In genomic region chr15:65772909-65773308, GRCh38 we compare ENCODE assay signal across 15 cellular contexts. TPM values are rescaled to one million over a fixed set of nuclear protein-coding genes. Genes with fewer than 3 reads are reported as not detected.
A peak's percentile ranks its signal among the peaks of the same experiment; 100 is the strongest.
DNase-seq lines count a peak whose midpoint lies in the region; ATAC-seq and TF ChIP-seq lines count a peak whose summit lies in the region.
"Had no signal": no experiment of that assay in that cellular context is flagged by ENCODE, and none has a peak within 500 bp of the region (broad histone marks: within the 10 kb centered on the region; RNA-seq: fewer than 3 reads in every experiment).

No MANE protein-coding gene starts in this region.

- peak overlapping the region; percentile 9 for H3K4me3 Mint-ChIP-seq in activated CD8-positive, alpha-beta memory T cell treated with anti-CD3 and anti-CD28 coated beads, Interleukin-2, amount 10 ng/mL, durations not matched to agents 7 days and 5 days
- peak overlapping the region; percentile 45 for H3K4me3 Mint-ChIP-seq in activated T-helper 17 cell treated with anti-CD3 and anti-CD28 coated beads, Interleukin-2, amount 50 U/mL, for 72 hours
- peak overlapping the region; percentile 72 for H3K4me3 Mint-ChIP-seq in natural killer cell treated with Interleukin-12 subunit alpha and Interleukin-12 subunit beta and Interleukin-15 and Interleukin-18, amount 100 ng/mL, for 72 hours

- CTCF ChIA-PET in activated CD8-positive, alpha-beta memory T cell treated with anti-CD3 and anti-CD28 coated beads, Interleukin-2, amount 10 ng/mL, durations not matched to agents 7 days and 5 days (lab: Charles Lee): interaction anchor here (0.7 to 0.9 kb wide), 2 partner anchors 60 to 134 kb away, joined by 4 to 5 read pairs; no protein-coding TSS in a partner anchor

- peak overlapping the region; percentile 79 for H3K27ac Mint-ChIP-seq in activated CD8-positive, alpha-beta memory T cell treated with anti-CD3 and anti-CD28 coated beads, Interleukin-2, amount 10 ng/mL, durations not matched to agents 7 days and 5 days
- peak overlapping the region; percentile 56 for H3K27ac Mint-ChIP-seq in activated T-helper 17 cell treated with anti-CD3 and anti-CD28 coated beads, Interleukin-2, amount 50 U/mL, for 72 hours
- H3K27ac Mint-ChIP-seq in natural killer cell treated with Interleukin-12 subunit alpha and Interleukin-12 subunit beta and Interleukin-15 and Interleukin-18, amount 100 ng/mL, for 72 hours: peak overlapping the region; percentile 73 to 80

- no peaks in the 10 kb centered on the region for H3K27me3 Mint-ChIP-seq in activated CD8-positive, alpha-beta memory T cell treated with anti-CD3 and anti-CD28 coated beads, Interleukin-2, amount 10 ng/mL, durations not matched to agents 7 days and 5 days
- no peaks in the 10 kb centered on the region for H3K27me3 Mint-ChIP-seq in activated T-helper 17 cell treated with anti-CD3 and anti-CD28 coated beads, Interleukin-2, amount 50 U/mL, for 72 hours
- H3K27me3 Mint-ChIP-seq in natural killer cell treated with Interleukin-12 subunit alpha and Interleukin-12 subunit beta and Interleukin-15 and Interleukin-18, amount 100 ng/mL, for 72 hours: no peaks in the 10 kb centered on the region

- H3K9me3 ChIP-seq in ascending aorta: no peaks in the 10 kb centered on the region
- H3K9me3 ChIP-seq: A549, gastroesophageal sphincter, psoas muscle had no signal

- peak; percentile 55 for DNase-seq in activated CD8-positive, alpha-beta memory T cell treated with anti-CD3 and anti-CD28 coated beads, Interleukin-2, amount 10 ng/mL, durations not matched to agents 7 days and 5 days
- DNase-seq in activated CD8-positive, alpha-beta memory T cell treated with anti-CD3 and anti-CD28 coated beads for 24 hours: no peak
- no peak for DNase-seq in natural killer cell treated with Interleukin-12 subunit alpha and Interleukin-12 subunit beta and Interleukin-15 and Interleukin-18, amount 100 ng/mL, for 72 hours (ENCODE audit: low spot score)
- DNase-seq in amniotic stem cell (lab: John Stamatoyannopoulos, UW) (no peak), ascending aorta (ENCODE audit: low spot score in 2 of 2) (no peak)
- no peak for DNase-seq in stimulated activated CD4-positive, alpha-beta T cell treated with anti-CD3 and anti-CD28 coated beads, Interleukin-4, amount 100 ng/mL, for 4 hours
- DNase-seq: activated CD4-positive, alpha-beta T cell treated with anti-CD3 and anti-CD28 coated beads for 4 hours; NCI-H187 treated with DMSO at 0.1 percent for 48 hours; NCI-H510A treated with DMSO at 0.1 percent for 48 hours; psoas muscle; T-helper 9 cell had no signal

- H3K4me1 ChIP-seq in ascending aorta: no peaks in the 10 kb centered on the region
- H3K4me1 ChIP-seq: A549, psoas muscle had no signal

- H3K27ac ChIP-seq in ascending aorta: no peak overlapping the region
- H3K27ac ChIP-seq: A549, gastroesophageal sphincter, psoas muscle had no signal

- H3K27me3 ChIP-seq in ascending aorta: no peaks in the 10 kb centered on the region
- H3K27me3 ChIP-seq: gastroesophageal sphincter had no signal

- no peak for TF ChIP-seq CTCF in ascending aorta (IDR thresholded peaks at IDR 0.05)

- no peak overlapping the region for H3K4me3 ChIP-seq in ascending aorta
- H3K4me3 ChIP-seq: A549, gastroesophageal sphincter, psoas muscle had no signal

- peak; percentile 76 for ATAC-seq in activated CD8-positive, alpha-beta memory T cell treated with anti-CD3 and anti-CD28 coated beads, Interleukin-2, amount 10 ng/mL, durations not matched to agents 7 days and 5 days
- peak; percentile 21 for ATAC-seq in GM18870 (IDR thresholded peaks at IDR 0.05; ENCODE audit: unreplicated experiment)
- ATAC-seq in activated T-helper 17 cell treated with anti-CD3 and anti-CD28 coated beads, Interleukin-2, amount 50 U/mL, for 72 hours (replicated peaks): peak; percentile 51
- ATAC-seq in natural killer cell treated with Interleukin-12 subunit alpha and Interleukin-12 subunit beta and Interleukin-15 and Interleukin-18, amount 100 ng/mL, for 72 hours: peak; percentile 68 to 80
- ATAC-seq: A549, gastroesophageal sphincter, psoas muscle had no signal

- no peaks in the 10 kb centered on the region for H3K9me3 Mint-ChIP-seq in activated CD8-positive, alpha-beta memory T cell treated with anti-CD3 and anti-CD28 coated beads, Interleukin-2, amount 10 ng/mL, durations not matched to agents 7 days and 5 days (ENCODE audit: low read depth)
- no peaks in the 10 kb centered on the region for H3K9me3 Mint-ChIP-seq in activated T-helper 17 cell treated with anti-CD3 and anti-CD28 coated beads, Interleukin-2, amount 50 U/mL, for 72 hours
- H3K9me3 Mint-ChIP-seq in natural killer cell treated with Interleukin-12 subunit alpha and Interleukin-12 subunit beta and Interleukin-15 and Interleukin-18, amount 100 ng/mL, for 72 hours: no peaks in the 10 kb centered on the region

- H3K36me3 ChIP-seq in ascending aorta: peaks cover 0 to 3% of the 10 kb centered on the region in 2 donors
- H3K36me3 ChIP-seq: gastroesophageal sphincter had no signal

- peaks cover 43% of the 10 kb centered on the region for H3K4me1 Mint-ChIP-seq in activated CD8-positive, alpha-beta memory T cell treated with anti-CD3 and anti-CD28 coated beads, Interleukin-2, amount 10 ng/mL, durations not matched to agents 7 days and 5 days
- peaks cover 35% of the 10 kb centered on the region for H3K4me1 Mint-ChIP-seq in activated T-helper 17 cell treated with anti-CD3 and anti-CD28 coated beads, Interleukin-2, amount 50 U/mL, for 72 hours
- peaks cover 37 to 43% of the 10 kb centered on the region in 2 donors for H3K4me1 Mint-ChIP-seq in natural killer cell treated with Interleukin-12 subunit alpha and Interleukin-12 subunit beta and Interleukin-15 and Interleukin-18, amount 100 ng/mL, for 72 hours (ENCODE audit: low read depth in 2 of 2)

- H3K36me3 Mint-ChIP-seq in activated CD8-positive, alpha-beta memory T cell treated with anti-CD3 and anti-CD28 coated beads, Interleukin-2, amount 10 ng/mL, durations not matched to agents 7 days and 5 days: peaks cover 35% of the 10 kb centered on the region
- peaks cover 49% of the 10 kb centered on the region for H3K36me3 Mint-ChIP-seq in activated T-helper 17 cell treated with anti-CD3 and anti-CD28 coated beads, Interleukin-2, amount 50 U/mL, for 72 hours (ENCODE audit: low read depth)
- H3K36me3 Mint-ChIP-seq in natural killer cell treated with Interleukin-12 subunit alpha and Interleukin-12 subunit beta and Interleukin-15 and Interleukin-18, amount 100 ng/mL, for 72 hours: peaks cover 16% of the 10 kb centered on the region

- intact Hi-C loops in ascending aorta (cut with DNase I): no loop called here

RNA-seq across cellular contexts. Expression of gene DENND4A, which starts 19.2 kb away (rescaled TPM):
- total RNA-seq in activated CD8-positive, alpha-beta memory T cell treated with anti-CD3 and anti-CD28 coated beads, Interleukin-2, amount 10 ng/mL, durations not matched to agents 7 days and 5 days: 10 to 100 TPM; 47.3 to 52.0 TPM
- total RNA-seq in activated T-helper 17 cell treated with anti-CD3 and anti-CD28 coated beads, Interleukin-2, amount 50 U/mL, for 72 hours: 10 to 100 TPM; 48.2 to 61.2 TPM
- 100 to 1,000 TPM; 114 to 121 TPM for total RNA-seq in natural killer cell treated with Interleukin-12 subunit alpha and Interleukin-12 subunit beta and Interleukin-15 and Interleukin-18, amount 100 ng/mL, for 72 hours
- total RNA-seq in ascending aorta: 21.9 TPM

Comparison
In these comparisons a context has a peak if more than half of its experiments do, and no peak if none do; other contexts are left out.
1. ATAC-seq: peak in every context shown above with its lines; median percentile 76 in activated CD8-positive, alpha-beta memory T cell treated with anti-CD3 and anti-CD28 coated beads, Interleukin-2, amount 10 ng/mL, durations not matched to agents 7 days and 5 days; 74 in natural killer cell treated with Interleukin-12 subunit alpha and Interleukin-12 subunit beta and Interleukin-15 and Interleukin-18, amount 100 ng/mL, for 72 hours; 51 in activated T-helper 17 cell treated with anti-CD3 and anti-CD28 coated beads, Interleukin-2, amount 50 U/mL, for 72 hours; 21 in GM18870.
2. H3K4me3 Mint-ChIP-seq: peak in every context shown above with its lines; median percentile 72 in natural killer cell treated with Interleukin-12 subunit alpha and Interleukin-12 subunit beta and Interleukin-15 and Interleukin-18, amount 100 ng/mL, for 72 hours; 45 in activated T-helper 17 cell treated with anti-CD3 and anti-CD28 coated beads, Interleukin-2, amount 50 U/mL, for 72 hours; 9 in activated CD8-positive, alpha-beta memory T cell treated with anti-CD3 and anti-CD28 coated beads, Interleukin-2, amount 10 ng/mL, durations not matched to agents 7 days and 5 days.